In the genomic region with DNA sequence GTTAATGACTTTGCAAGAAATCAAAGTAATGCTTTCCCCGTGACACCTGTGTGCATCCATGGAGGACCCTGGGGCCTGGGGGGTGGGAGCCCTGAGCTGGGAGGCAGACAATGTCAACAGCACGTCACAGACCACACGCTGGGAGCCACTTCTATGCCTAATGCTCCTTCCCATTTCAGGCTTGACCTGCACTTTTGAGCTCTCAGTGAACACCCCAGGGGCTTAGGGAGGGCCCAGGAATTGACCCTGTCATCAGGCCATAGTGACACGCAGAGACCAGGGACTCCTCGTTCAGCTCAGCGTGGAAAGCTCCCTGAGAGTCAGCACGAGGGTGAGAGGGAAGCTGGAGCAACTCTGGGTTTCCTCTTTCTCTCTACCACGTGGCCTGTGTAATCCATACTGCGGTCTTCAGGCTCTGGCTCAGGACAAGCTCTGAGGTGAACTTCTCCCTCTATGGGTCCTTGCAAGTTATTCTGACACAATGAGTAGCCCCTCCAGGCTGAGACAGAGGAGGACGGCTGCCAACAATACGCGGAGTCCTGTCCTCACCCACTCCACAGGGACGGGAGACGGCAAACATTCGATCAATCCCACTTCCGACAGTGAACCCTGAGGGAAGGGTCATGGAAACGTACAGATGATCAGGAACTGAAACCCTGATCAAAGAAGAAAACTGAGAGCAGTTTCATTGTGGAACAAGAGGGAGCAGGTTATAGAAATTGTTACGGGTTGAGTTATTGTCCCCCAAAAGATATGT, we compare ENCODE assay signal across 16 cellular contexts.
"Had no signal": no experiment of that assay in that cellular context is flagged by ENCODE, and none has a peak within 500 bp of the region (broad histone marks: within the 10 kb centered on the region; RNA-seq: fewer than 3 reads in every experiment).

No MANE protein-coding gene starts in this region.

- H3K9me3 ChIP-seq: gastroesophageal sphincter, mucosa of descending colon had no signal

- H3K4me3 Mint-ChIP-seq: activated B cell treated with CpG ODN at 0.5 μM for 24 hours; activated CD4-positive, alpha-beta T cell treated with anti-CD3 and anti-CD28 coated beads, Interleukin-2, amount 10 ng/mL, durations not matched to agents 24 days and 14 days; activated naive CD4-positive, alpha-beta T cell treated with anti-CD3 and anti-CD28 coated beads for 36 hours; activated T-helper 17 cell treated with anti-CD3 and anti-CD28 coated beads, Interleukin-2, amount 50 U/mL, for 72 hours; naive thymus-derived CD8-positive, alpha-beta T cell; T-helper 1 cell treated with Interleukin-12 subunit alpha and Interleukin-12 subunit beta and Interleukin-4 antibody, amounts not matched to agents 30 μg/mL and 1 μg/mL, for 36 hours had no signal

- H3K36me3 ChIP-seq: gastroesophageal sphincter had no signal

- H3K4me3 ChIP-seq: gastroesophageal sphincter, mucosa of descending colon had no signal

- H3K36me3 Mint-ChIP-seq: naive thymus-derived CD8-positive, alpha-beta T cell had no signal

- H3K27ac Mint-ChIP-seq: activated B cell treated with CpG ODN at 0.5 μM for 24 hours; activated CD4-positive, alpha-beta T cell treated with anti-CD3 and anti-CD28 coated beads, Interleukin-2, amount 10 ng/mL, durations not matched to agents 24 days and 14 days; activated naive CD4-positive, alpha-beta T cell treated with anti-CD3 and anti-CD28 coated beads for 36 hours; activated T-helper 17 cell treated with anti-CD3 and anti-CD28 coated beads, Interleukin-2, amount 50 U/mL, for 72 hours; naive thymus-derived CD8-positive, alpha-beta T cell; T-helper 1 cell treated with Interleukin-12 subunit alpha and Interleukin-12 subunit beta and Interleukin-4 antibody, amounts not matched to agents 30 μg/mL and 1 μg/mL, for 36 hours had no signal

- H3K4me1 Mint-ChIP-seq: activated B cell treated with CpG ODN at 0.5 μM for 24 hours; activated CD4-positive, alpha-beta T cell treated with anti-CD3 and anti-CD28 coated beads, Interleukin-2, amount 10 ng/mL, durations not matched to agents 24 days and 14 days; activated T-helper 17 cell treated with anti-CD3 and anti-CD28 coated beads, Interleukin-2, amount 50 U/mL, for 72 hours; naive thymus-derived CD8-positive, alpha-beta T cell had no signal

- H3K27me3 ChIP-seq: gastroesophageal sphincter had no signal

- H3K27ac ChIP-seq: epithelial cell of prostate, gastroesophageal sphincter had no signal

- H3K9me3 Mint-ChIP-seq: activated B cell treated with CpG ODN at 0.5 μM for 24 hours; activated CD4-positive, alpha-beta T cell treated with anti-CD3 and anti-CD28 coated beads, Interleukin-2, amount 10 ng/mL, durations not matched to agents 24 days and 14 days; activated naive CD4-positive, alpha-beta T cell treated with anti-CD3 and anti-CD28 coated beads for 36 hours; activated T-helper 17 cell treated with anti-CD3 and anti-CD28 coated beads, Interleukin-2, amount 50 U/mL, for 72 hours; naive thymus-derived CD8-positive, alpha-beta T cell; T-helper 1 cell treated with Interleukin-12 subunit alpha and Interleukin-12 subunit beta and Interleukin-4 antibody, amounts not matched to agents 30 μg/mL and 1 μg/mL, for 36 hours had no signal

- DNase-seq: activated B cell treated with CpG ODN at 0.5 μM for 24 hours; activated CD4-positive, alpha-beta T cell treated with anti-CD3 and anti-CD28 coated beads, Interleukin-2, amount 10 ng/mL, durations not matched to agents 24 days and 14 days; activated naive CD4-positive, alpha-beta T cell treated with anti-CD3 and anti-CD28 coated beads for 36 hours; activated T-cell treated with anti-CD3 and anti-CD28 coated beads for 4 hours; cortex of kidney; effector memory CD4-positive, alpha-beta T cell; hippocampal formation; kidney glomerular epithelial cell; mucosa of descending colon; naive thymus-derived CD8-positive, alpha-beta T cell; stimulated activated CD4-positive, alpha-beta T cell treated with anti-CD3 and anti-CD28 coated beads, Interleukin-15, amount 100 ng/mL, for 24 hours; stimulated activated CD4-positive, alpha-beta T cell treated with anti-CD3 and anti-CD28 coated beads, Interleukin-4, amount 100 ng/mL, for 4 hours had no signal

- H3K27me3 Mint-ChIP-seq: activated B cell treated with CpG ODN at 0.5 μM for 24 hours; activated CD4-positive, alpha-beta T cell treated with anti-CD3 and anti-CD28 coated beads, Interleukin-2, amount 10 ng/mL, durations not matched to agents 24 days and 14 days had no signal

- H3K4me1 ChIP-seq: gastroesophageal sphincter had no signal

- ATAC-seq: activated T-helper 17 cell treated with anti-CD3 and anti-CD28 coated beads, Interleukin-2, amount 50 U/mL, for 72 hours; gastroesophageal sphincter; mucosa of descending colon; naive thymus-derived CD8-positive, alpha-beta T cell had no signal
